ENCODE assay signal across 1 cellular context in genomic region chr5:78628260-78629024, GRCh38.
TF ChIP-seq lines count a peak whose summit lies in the region.

No MANE protein-coding gene starts in this region.

TF ChIP-seq in WTC11, 78 proteins besides CTCF, POLR2A, EP300 and RAD21 (continued from another document):
- TF ChIP-seq, protein P1, sequence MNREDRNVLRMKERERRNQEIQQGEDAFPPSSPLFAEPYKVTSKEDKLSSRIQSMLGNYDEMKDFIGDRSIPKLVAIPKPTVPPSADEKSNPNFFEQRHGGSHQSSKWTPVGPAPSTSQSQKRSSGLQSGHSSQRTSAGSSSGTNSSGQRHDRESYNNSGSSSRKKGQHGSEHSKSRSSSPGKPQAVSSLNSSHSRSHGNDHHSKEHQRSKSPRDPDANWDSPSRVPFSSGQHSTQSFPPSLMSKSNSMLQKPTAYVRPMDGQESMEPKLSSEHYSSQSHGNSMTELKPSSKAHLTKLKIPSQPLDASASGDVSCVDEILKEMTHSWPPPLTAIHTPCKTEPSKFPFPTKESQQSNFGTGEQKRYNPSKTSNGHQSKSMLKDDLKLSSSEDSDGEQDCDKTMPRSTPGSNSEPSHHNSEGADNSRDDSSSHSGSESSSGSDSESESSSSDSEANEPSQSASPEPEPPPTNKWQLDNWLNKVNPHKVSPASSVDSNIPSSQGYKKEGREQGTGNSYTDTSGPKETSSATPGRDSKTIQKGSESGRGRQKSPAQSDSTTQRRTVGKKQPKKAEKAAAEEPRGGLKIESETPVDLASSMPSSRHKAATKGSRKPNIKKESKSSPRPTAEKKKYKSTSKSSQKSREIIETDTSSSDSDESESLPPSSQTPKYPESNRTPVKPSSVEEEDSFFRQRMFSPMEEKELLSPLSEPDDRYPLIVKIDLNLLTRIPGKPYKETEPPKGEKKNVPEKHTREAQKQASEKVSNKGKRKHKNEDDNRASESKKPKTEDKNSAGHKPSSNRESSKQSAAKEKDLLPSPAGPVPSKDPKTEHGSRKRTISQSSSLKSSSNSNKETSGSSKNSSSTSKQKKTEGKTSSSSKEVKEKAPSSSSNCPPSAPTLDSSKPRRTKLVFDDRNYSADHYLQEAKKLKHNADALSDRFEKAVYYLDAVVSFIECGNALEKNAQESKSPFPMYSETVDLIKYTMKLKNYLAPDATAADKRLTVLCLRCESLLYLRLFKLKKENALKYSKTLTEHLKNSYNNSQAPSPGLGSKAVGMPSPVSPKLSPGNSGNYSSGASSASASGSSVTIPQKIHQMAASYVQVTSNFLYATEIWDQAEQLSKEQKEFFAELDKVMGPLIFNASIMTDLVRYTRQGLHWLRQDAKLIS (CRISPR knock-in tag; IDR thresholded peaks at IDR 0.05; ENCODE audit: borderline replicate concordance), result no peak
- no peak for TF ChIP-seq NR1H2 (CRISPR knock-in tag; IDR thresholded peaks at IDR 0.05)
